In the genomic region with DNA sequence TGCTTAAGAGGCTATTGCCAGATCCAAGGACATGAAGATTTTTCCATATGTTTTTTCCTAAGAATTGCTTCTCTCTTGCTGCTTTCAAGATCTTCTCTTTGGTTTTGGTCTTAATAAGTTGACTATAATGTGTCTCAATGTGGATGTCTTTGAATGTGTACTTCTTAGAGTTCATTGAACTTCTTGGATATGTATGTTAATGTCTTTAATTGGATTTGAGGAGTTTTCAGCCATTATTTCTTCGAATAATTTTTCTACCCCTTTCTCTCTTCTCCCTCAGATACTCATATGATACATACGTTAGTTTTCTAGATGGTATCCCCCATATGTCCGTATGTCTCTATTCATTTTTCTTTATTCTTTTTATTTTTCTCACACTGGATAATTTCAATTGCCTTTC, we compare ENCODE assay signal across 34 cellular contexts. TPM values are rescaled to one million over a fixed set of nuclear protein-coding genes. Genes with fewer than 3 reads are reported as not detected.
"Had no signal": no experiment of that assay in that cellular context is flagged by ENCODE, and none has a peak within 500 bp of the region (broad histone marks: within the 10 kb centered on the region; RNA-seq: fewer than 3 reads in every experiment).

No MANE protein-coding gene starts in this region.

- ATAC-seq: K562, PC-3 had no signal

- H3K27ac Mint-ChIP-seq: activated CD4-positive, alpha-beta T cell treated with anti-CD3 and anti-CD28 coated beads, Interleukin-2, amount 10 ng/mL, durations not matched to agents 24 days and 14 days; activated T-helper 2 cell treated with anti-CD3 and anti-CD28 coated beads, Interferon-gamma antibody, Interleukin-2, Interleukin-4, amounts not matched to agents 10 μg/mL and 5 μg/mL and 100 μg/mL, durations not matched to agents 14 hours and 24 hours and 36 hours; T-helper 1 cell treated with Interleukin-12 subunit alpha and Interleukin-12 subunit beta and Interleukin-4 antibody, amounts not matched to agents 30 μg/mL and 1 μg/mL, for 36 hours had no signal

- H3K4me3 Mint-ChIP-seq: activated CD4-positive, alpha-beta T cell treated with anti-CD3 and anti-CD28 coated beads, Interleukin-2, amount 10 ng/mL, durations not matched to agents 24 days and 14 days; activated CD8-positive, alpha-beta T cell treated with anti-CD3 and anti-CD28 coated beads for 36 hours; activated T-cell treated with anti-CD3 and anti-CD28 coated beads, Interleukin-2, amount 50 U/mL, for 4 hours; T-helper 1 cell treated with Interleukin-12 subunit alpha and Interleukin-12 subunit beta and Interleukin-4 antibody, amounts not matched to agents 30 μg/mL and 1 μg/mL, for 36 hours had no signal

- H3K9me3 Mint-ChIP-seq: activated T-cell treated with anti-CD3 and anti-CD28 coated beads, Interleukin-2, amount 50 U/mL, for 4 hours; T-helper 1 cell treated with Interleukin-12 subunit alpha and Interleukin-12 subunit beta and Interleukin-4 antibody, amounts not matched to agents 30 μg/mL and 1 μg/mL, for 36 hours had no signal

- H3K27me3 Mint-ChIP-seq: activated CD4-positive, alpha-beta T cell treated with anti-CD3 and anti-CD28 coated beads, Interleukin-2, amount 10 ng/mL, durations not matched to agents 24 days and 14 days; activated CD8-positive, alpha-beta T cell treated with anti-CD3 and anti-CD28 coated beads for 36 hours had no signal

- DNase-seq: activated CD4-positive, alpha-beta T cell treated with anti-CD3 and anti-CD28 coated beads, Interleukin-2, amount 10 ng/mL, durations not matched to agents 24 days and 14 days; activated CD4-positive, alpha-beta T cell treated with anti-CD3 and anti-CD28 coated beads, Interleukin-2, amount 50 U/mL, for 4 hours; activated CD4-positive, CD25-positive, alpha-beta regulatory T cell; activated CD8-positive, alpha-beta T cell treated with anti-CD3 and anti-CD28 coated beads for 36 hours; activated gamma-delta T cell; activated T-cell treated with anti-CD3 and anti-CD28 coated beads, Interleukin-2, amount 50 U/mL, for 4 hours; amniotic stem cell; aorta; brain microvascular endothelial cell; central memory CD4-positive, alpha-beta T cell; NCI-H1092 treated with DMSO at 0.1 percent for 48 hours; NCI-H1417; NCI-H146; NCI-H187; NCI-H2029 treated with DMSO at 0.1 percent for 48 hours; NCI-H2107; NCI-H2171; NCI-H510A; NCI-H526; NCI-H748 treated with DMSO at 0.1 percent for 48 hours; NK-92 treated with Interleukin-12 subunit alpha and Interleukin-12 subunit beta, amount 100 ng/mL, for 24 hours; PC-3; Peyer's patch; RPMI8226; SHP77 treated with DMSO at 0.1 percent for 48 hours; SK-N-SH; T-helper 9 cell had no signal

RNA-seq across cellular contexts. Expression of a gene that starts 19.1 kb away (rescaled TPM):
- total RNA-seq: activated CD4-positive, alpha-beta T cell treated with anti-CD3 and anti-CD28 coated beads, Interleukin-2, amount 10 ng/mL, durations not matched to agents 24 days and 14 days; activated CD8-positive, alpha-beta memory T cell treated with anti-CD3 and anti-CD28 coated beads for 36 hours; activated CD8-positive, alpha-beta T cell treated with anti-CD3 and anti-CD28 coated beads for 36 hours; activated T-cell treated with anti-CD3 and anti-CD28 coated beads, Interleukin-2, amount 50 U/mL, for 4 hours; activated T-helper 2 cell treated with anti-CD3 and anti-CD28 coated beads, Interferon-gamma antibody, Interleukin-2, Interleukin-4, amounts not matched to agents 10 μg/mL and 5 μg/mL and 100 μg/mL, durations not matched to agents 14 hours and 24 hours and 36 hours; aorta; cerebellum; K562; M059J; PC-3; Peyer's patch; SJSA1 had no signal

RNA-seq across cellular contexts. Expression of a gene that starts 44.4 kb away (rescaled TPM):
- total RNA-seq: activated CD8-positive, alpha-beta memory T cell treated with anti-CD3 and anti-CD28 coated beads for 36 hours; activated CD8-positive, alpha-beta T cell treated with anti-CD3 and anti-CD28 coated beads for 36 hours; activated T-cell treated with anti-CD3 and anti-CD28 coated beads, Interleukin-2, amount 50 U/mL, for 4 hours; activated T-helper 2 cell treated with anti-CD3 and anti-CD28 coated beads, Interferon-gamma antibody, Interleukin-2, Interleukin-4, amounts not matched to agents 10 μg/mL and 5 μg/mL and 100 μg/mL, durations not matched to agents 14 hours and 24 hours and 36 hours; cerebellum; K562; PC-3; Peyer's patch had no signal

RNA-seq across cellular contexts. Expression of a gene that starts 57.7 kb away (rescaled TPM):
- total RNA-seq: activated CD8-positive, alpha-beta memory T cell treated with anti-CD3 and anti-CD28 coated beads for 36 hours; activated CD8-positive, alpha-beta T cell treated with anti-CD3 and anti-CD28 coated beads for 36 hours had no signal
